ENCODE assay signal across 9 cellular contexts in genomic region chr1:180269848-180270766, GRCh38. TPM values are rescaled to one million over a fixed set of nuclear protein-coding genes. Genes with fewer than 3 reads are reported as not detected.
DNase-seq lines count a peak whose midpoint lies in the region; ATAC-seq, FAIRE-seq and TF ChIP-seq lines count a peak whose summit lies in the region.
"Had no signal": no experiment of that assay in that cellular context is flagged by ENCODE, and none has a peak within 500 bp of the region (broad histone marks: within the 10 kb centered on the region; RNA-seq: fewer than 3 reads in every experiment).

No MANE protein-coding gene starts in this region.

- no peaks in the 10 kb centered on the region for H3K4me1 Mint-ChIP-seq in MCF 10A (ENCODE audit: insufficient read depth, unreplicated experiment)

- peaks cover 5% of the 10 kb centered on the region for H3K9me1 ChIP-seq in keratinocyte (ENCODE audit: control insufficient read depth, extremely low read depth, insufficient read depth, low read length)

- H3K4me1 ChIP-seq in breast epithelium = no peaks in the 10 kb centered on the region
- peaks cover 15% of the 10 kb centered on the region for H3K4me1 ChIP-seq in keratinocyte (ENCODE audit: control insufficient read depth, extremely low read depth, insufficient read depth, low read length)
- no peaks in the 10 kb centered on the region for H3K4me1 ChIP-seq in aorta (ENCODE audit: control insufficient read depth in 1 of 2, insufficient read depth in 2 of 2, low read length in 2 of 2)

- no peak overlapping the region for H3K9ac ChIP-seq in keratinocyte (ENCODE audit: control insufficient read depth, extremely low read depth, insufficient read depth, low read length)

- peak; percentile 48 for TF ChIP-seq CTCF in MCF 10A (IDR thresholded peaks at IDR 0.05; ENCODE audit: unreplicated experiment)
- no peak for TF ChIP-seq CTCF in breast epithelium (IDR thresholded peaks at IDR 0.05)
- TF ChIP-seq CTCF in WERI-Rb-1 (IDR thresholded peaks at IDR 0.05; ENCODE audit: low read depth, low read length) = peak; percentile 94
- TF ChIP-seq CTCF in keratinocyte (optimal IDR thresholded peaks at IDR 0.05 in 1 of 3, IDR thresholded peaks at IDR 0.05 in 1 of 3, conservative IDR thresholded peaks at IDR 0.05 in 1 of 3; ENCODE audit: extremely low read depth in 1 of 3, insufficient read depth in 2 of 3, low read length in 3 of 3) = peak; percentile 65 to 77 (median 76)

- H3K9me3 ChIP-seq in breast epithelium (no peaks in the 10 kb centered on the region), WERI-Rb-1 (ENCODE audit: severe bottlenecking) (no peaks in the 10 kb centered on the region), keratinocyte (ENCODE audit: control insufficient read depth, low read depth, low read length) (no peaks in the 10 kb centered on the region), aorta (ENCODE audit: control insufficient read depth, low read length) (no peaks in the 10 kb centered on the region)

- DNase-seq in MCF 10A (ENCODE audit: unreplicated experiment) (peak; percentile 62), breast epithelium (ENCODE audit: low spot score in 2 of 2) (no peak), WERI-Rb-1 (peak; percentile 75), keratinocyte (ENCODE audit: low read depth, low spot score) (no peak), aorta (peak; percentile 33 to 66)
- DNase-seq: activated CD4-positive, alpha-beta T cell treated with anti-CD3 and anti-CD28 coated beads for 48 hours had no signal

- peaks cover 31% of the 10 kb centered on the region for H3K36me3 Mint-ChIP-seq in MCF 10A (ENCODE audit: insufficient read depth, unreplicated experiment)

- H3K4me3 Mint-ChIP-seq in MCF 10A (ENCODE audit: unreplicated experiment) = no peak overlapping the region

- H3K36me3 ChIP-seq in breast epithelium = no peaks in the 10 kb centered on the region
- H3K36me3 ChIP-seq in WERI-Rb-1 = peaks cover 35% of the 10 kb centered on the region
- H3K36me3 ChIP-seq in keratinocyte (ENCODE audit: control insufficient read depth in 2 of 2, extremely low read depth in 1 of 2, insufficient read depth in 2 of 2, low read length in 2 of 2) = peaks cover 9 to 12% of the 10 kb centered on the region in 2 experiments
- H3K36me3 ChIP-seq in aorta (ENCODE audit: control insufficient read depth in 1 of 2, insufficient read depth in 2 of 2, low read length in 1 of 2) = no peaks in the 10 kb centered on the region

- ATAC-seq in aorta (ENCODE audit: low FRiP score) = no peak
- no peak for ATAC-seq in HG03354 (IDR thresholded peaks at IDR 0.05; ENCODE audit: poor library complexity, severe bottlenecking, unreplicated experiment)
- ATAC-seq in HG03159 (IDR thresholded peaks at IDR 0.05; ENCODE audit: unreplicated experiment) = no peak
- no peak for ATAC-seq in esophagus mucosa

- peak; percentile 61 for FAIRE-seq in keratinocyte (lab: Jason Lieb, UNC)

- H3K9me3 Mint-ChIP-seq in MCF 10A (ENCODE audit: unreplicated experiment) = no peaks in the 10 kb centered on the region

- H3K4me3 ChIP-seq in breast epithelium (no peak overlapping the region), WERI-Rb-1 (ENCODE audit: low read depth, low read length) (no peak overlapping the region), keratinocyte (ENCODE audit: control insufficient read depth in 2 of 3, extremely low read depth in 1 of 3, insufficient read depth in 2 of 3, low read depth in 1 of 3, low read length in 3 of 3) (no peak overlapping the region), aorta (ENCODE audit: low read length in 2 of 2) (no peak overlapping the region)

- H3K27ac ChIP-seq in breast epithelium = no peak overlapping the region
- no peak overlapping the region for H3K27ac ChIP-seq in WERI-Rb-1
- no peak overlapping the region for H3K27ac ChIP-seq in keratinocyte (ENCODE audit: control insufficient read depth, insufficient read depth, low read length)
- no peak overlapping the region for H3K27ac ChIP-seq in aorta (ENCODE audit: low read depth in 1 of 2, low read length in 2 of 2)

- H3K4me2 ChIP-seq in keratinocyte (ENCODE audit: control insufficient read depth, extremely low read depth, insufficient read depth, low read depth, low read length) = no peak overlapping the region

- POLR2A ChIA-PET in MCF 10A (lab: Yijun Ruan, JAX) = interaction anchor here (0.7 to 1.9 kb wide), 2 partner anchors 9 to 146 kb away, joined by 3 to 8 read pairs; no protein-coding TSS in a partner anchor

- no peak overlapping the region for H3K27ac Mint-ChIP-seq in MCF 10A (ENCODE audit: low read depth, unreplicated experiment)

- dilution Hi-C loops in keratinocyte (cut with MboI; ENCODE audit: extremely low pct_ligation_motif_present, low sequenced_read_pairs) = no loop called here

- WGBS in aorta, 2 donors = 63 to 72% methylated on average over 13 of the region's 13 CpGs

- CTCF ChIA-PET in MCF 10A (lab: Yijun Ruan, JAX) = interaction anchor here (0.5 to 4.3 kb wide), 21 partner anchors 9 to 309 kb away, joined by 3 to 21 read pairs (median 3); no protein-coding TSS in a partner anchor

- intact Hi-C loops in MCF 10A (cut with micrococcal nuclease) (no loop called here), breast epithelium (cut with DNase I; ENCODE audit: low total_unique reads) (no loop called here), aorta (cut with DNase I) (no loop called here)

- H3K27me3 Mint-ChIP-seq in MCF 10A (ENCODE audit: insufficient read depth, unreplicated experiment) = no peaks in the 10 kb centered on the region

- H4K20me1 ChIP-seq in keratinocyte (ENCODE audit: control insufficient read depth, extremely low read depth, insufficient read depth, low read length) = no peaks in the 10 kb centered on the region

- H3K27me3 ChIP-seq in breast epithelium (no peaks in the 10 kb centered on the region), WERI-Rb-1 (ENCODE audit: insufficient read depth, low read depth, severe bottlenecking) (no peaks in the 10 kb centered on the region), keratinocyte (ENCODE audit: control insufficient read depth, extremely low read depth, insufficient read depth, low read length) (peaks cover 4% of the 10 kb centered on the region), aorta (ENCODE audit: control insufficient read depth in 1 of 2, insufficient read depth in 2 of 2, low read length in 1 of 2) (no peaks in the 10 kb centered on the region)

- no TSS peak for BruUV-seq in MCF 10A (replicated peaks; lab: Mats Ljungman, UMichigan)

- no peaks in the 10 kb centered on the region for H3K79me2 ChIP-seq in keratinocyte (ENCODE audit: control insufficient read depth, insufficient read depth, low read length)

- TF ChIP-seq POLR2A in breast epithelium (IDR thresholded peaks at IDR 0.05) = no peak

- H2AFZ ChIP-seq in keratinocyte (ENCODE audit: control insufficient read depth, low read length) = no peak overlapping the region

RNA-seq across cellular contexts. Expression of gene LHX4, which starts 40.0 kb away (rescaled TPM):
- total RNA-seq in MCF 10A (2022) = 0.07 TPM in 1 of 2 replicates, not detected in the other
- not detected for total RNA-seq in breast epithelium
- not detected in 3 replicates for polyA plus RNA-seq in keratinocyte
- not detected for polyA plus RNA-seq in keratinocyte (2011; ENCODE audit: low read depth)
- not detected in 2 replicates for polyA plus RNA-seq in keratinocyte (2011; cell fraction: cytosol; rRNA removed)
- polyA plus RNA-seq in keratinocyte (2011; cell fraction: nucleus; rRNA removed) = 0.01 TPM in 1 of 2 replicates, not detected in the other
- polyA plus RNA-seq in keratinocyte (2012; ENCODE audit: low replicate concordance) = 0.28 TPM in 2 replicates
- 0.03 TPM in 1 of 3 replicates, not detected in the others for polyA minus RNA-seq in keratinocyte
- not detected for polyA minus RNA-seq in keratinocyte (2011; cell fraction: cytosol; rRNA and poly(A)+ RNA removed)
- not detected in 2 replicates for polyA minus RNA-seq in keratinocyte (2011; cell fraction: nucleus; rRNA and poly(A)+ RNA removed)
- not detected for total RNA-seq in aorta
- under 1 TPM; 0.05 to 0.25 TPM for polyA plus RNA-seq in aorta
- total RNA-seq in esophagus mucosa = 0.08 TPM

Comparison
In these comparisons a context has a peak if more than half of its experiments do, and no peak if none do; other contexts are left out.
1. DNase-seq: peak in MCF 10A (single experiment), WERI-Rb-1 (single experiment) and aorta (2 of 2); none in breast epithelium (0 of 2) and keratinocyte (single experiment).
2. CTCF ChIP-seq: peak in MCF 10A (single experiment), WERI-Rb-1 (single experiment) and keratinocyte (3 of 3); none in breast epithelium (0 of 3).